8 cellular contexts compared by ENCODE assay signal in genomic region chr5:103224118-103224893, GRCh38.
DNase-seq lines count a peak whose midpoint lies in the region; ATAC-seq and TF ChIP-seq lines count a peak whose summit lies in the region.

No MANE protein-coding gene starts in this region.

- H3K27me3 ChIP-seq in iPS-20b (ENCODE audit: insufficient read depth, low read length) = no peaks in the 10 kb centered on the region

- H3K27ac ChIP-seq in iPS-20b (ENCODE audit: low read length) = no peak overlapping the region

- H3K9ac ChIP-seq in iPS-20b (ENCODE audit: low read depth, low read length) = no peak overlapping the region

- DNase-seq in NCI-H2171 treated with DMSO at 0.1 percent for 48 hours (lab: John Stamatoyannopoulos, UW) (peak; percentile 61), NCI-H2171 (lab: John Stamatoyannopoulos, UW) (no peak), HuH-7 (ENCODE audit: low spot score) (peak; percentile 29), RKO (ENCODE audit: low spot score) (peak; percentile 82), astrocyte of the cerebellum (ENCODE audit: low read depth) (peak; percentile 70)
- peak in 3 of 4 experiments; percentile 1 to 10 (median 8) for DNase-seq in stimulated activated CD4-positive, alpha-beta T cell treated with anti-CD3 and anti-CD28 coated beads, Interleukin-1b, Interleukin-23, amount 100 ng/mL, for 24 hours (ENCODE audit: low read depth in 4 of 4, low spot score in 1 of 4)

- H3K36me3 ChIP-seq in iPS-20b (ENCODE audit: insufficient read depth, low read depth, low read length) = no peaks in the 10 kb centered on the region

- H3K4me3 ChIP-seq in astrocyte of the cerebellum (ENCODE audit: low read depth, low read length) (no peak overlapping the region), iPS-20b (ENCODE audit: low read length) (peak overlapping the region; percentile 34; the same call in 1 of the 2 replicates)

- ATAC-seq in GM21786 (IDR thresholded peaks at IDR 0.05; ENCODE audit: unreplicated experiment) = peak; percentile 94

- in situ Hi-C loops in astrocyte of the cerebellum (cut with HindIII; ENCODE audit: low sequenced_read_pairs) = no loop called here

- no peaks in the 10 kb centered on the region for H3K4me1 ChIP-seq in iPS-20b (ENCODE audit: insufficient read depth, low read length)

- TF ChIP-seq CTCF in astrocyte of the cerebellum (IDR thresholded peaks at IDR 0.05; ENCODE audit: low read depth, low read length, missing control alignments) = peak; percentile 73

- H3K9me3 ChIP-seq in iPS-20b (ENCODE audit: insufficient read depth, low read depth, low read length) = no peaks in the 10 kb centered on the region
